12 cellular contexts compared by ENCODE assay signal in genomic region chr4:145773581-145774234, GRCh38.
DNase-seq lines count a peak whose midpoint lies in the region; ATAC-seq and TF ChIP-seq lines count a peak whose summit lies in the region.
"Had no signal": no experiment of that assay in that cellular context is flagged by ENCODE, and none has a peak within 500 bp of the region (broad histone marks: within the 10 kb centered on the region; RNA-seq: fewer than 3 reads in every experiment).

No MANE protein-coding gene starts in this region.

- no peaks in the 10 kb centered on the region for H3K27me3 ChIP-seq in stomach smooth muscle (ENCODE audit: control insufficient read depth in 1 of 2, insufficient read depth in 2 of 2, low read length in 2 of 2)
- H3K27me3 ChIP-seq: spleen had no signal

- peak overlapping the region in 1 of 2 donors; percentile 22 for H3K4me3 ChIP-seq in stomach smooth muscle (ENCODE audit: low read length in 2 of 2)
- H3K4me3 ChIP-seq: spleen had no signal

- H3K4me1 ChIP-seq in stomach smooth muscle (ENCODE audit: control insufficient read depth, insufficient read depth, low read length), result peaks cover 13% of the 10 kb centered on the region
- H3K4me1 ChIP-seq: spleen had no signal

- H3K36me3 Mint-ChIP-seq in activated CD8-positive, alpha-beta T cell treated with anti-CD3 and anti-CD28 coated beads for 36 hours (ENCODE audit: low read depth), result peaks cover 56% of the 10 kb centered on the region
- peaks cover 39% of the 10 kb centered on the region for H3K36me3 Mint-ChIP-seq in activated CD8-positive, alpha-beta T cell treated with anti-CD3 and anti-CD28 coated beads, Interleukin-2, amount 10 ng/mL, durations not matched to agents 7 days and 5 days (ENCODE audit: low read depth)
- H3K36me3 Mint-ChIP-seq in activated naive CD8-positive, alpha-beta T cell treated with anti-CD3 and anti-CD28 coated beads for 36 hours, result peaks cover 42% of the 10 kb centered on the region
- peaks cover 37% of the 10 kb centered on the region for H3K36me3 Mint-ChIP-seq in effector memory CD8-positive, alpha-beta T cell (ENCODE audit: insufficient read depth)

- H3K4me1 Mint-ChIP-seq in activated CD8-positive, alpha-beta T cell treated with anti-CD3 and anti-CD28 coated beads for 36 hours (ENCODE audit: low read depth), result peaks cover 10% of the 10 kb centered on the region
- no peaks in the 10 kb centered on the region for H3K4me1 Mint-ChIP-seq in activated CD8-positive, alpha-beta T cell treated with anti-CD3 and anti-CD28 coated beads, Interleukin-2, amount 10 ng/mL, durations not matched to agents 7 days and 5 days (ENCODE audit: low read depth)
- H3K4me1 Mint-ChIP-seq in activated naive CD8-positive, alpha-beta T cell treated with anti-CD3 and anti-CD28 coated beads for 36 hours, result peaks cover 9% of the 10 kb centered on the region
- no peaks in the 10 kb centered on the region for H3K4me1 Mint-ChIP-seq in effector memory CD8-positive, alpha-beta T cell (ENCODE audit: low read depth in 2 of 2)
- H3K4me1 Mint-ChIP-seq: central memory CD8-positive, alpha-beta T cell had no signal

- no peak for DNase-seq in activated CD8-positive, alpha-beta T cell treated with anti-CD3 and anti-CD28 coated beads for 36 hours
- no peak for DNase-seq in activated CD8-positive, alpha-beta T cell treated with anti-CD3 and anti-CD28 coated beads, Interleukin-2, amount 10 ng/mL, durations not matched to agents 7 days and 5 days
- DNase-seq in activated naive CD8-positive, alpha-beta T cell treated with anti-CD3 and anti-CD28 coated beads for 36 hours, result no peak
- no peak for DNase-seq in activated CD8-positive, alpha-beta memory T cell treated with anti-CD3 and anti-CD28 coated beads for 24 hours
- no peak for DNase-seq in effector memory CD8-positive, alpha-beta T cell
- no peak for DNase-seq in NCI-H524 treated with DMSO at 0.1 percent for 48 hours (lab: John Stamatoyannopoulos, UW)
- DNase-seq: NCI-H1436 treated with DMSO at 0.1 percent for 48 hours, spleen, WERI-Rb-1 had no signal

- intact Hi-C loops in activated CD8-positive, alpha-beta T cell treated with anti-CD3 and anti-CD28 coated beads for 36 hours (cut with micrococcal nuclease), result no loop called here

- H3K27ac Mint-ChIP-seq in activated CD8-positive, alpha-beta T cell treated with anti-CD3 and anti-CD28 coated beads for 36 hours, result peak overlapping the region; percentile 22
- no peak overlapping the region for H3K27ac Mint-ChIP-seq in activated CD8-positive, alpha-beta T cell treated with anti-CD3 and anti-CD28 coated beads, Interleukin-2, amount 10 ng/mL, durations not matched to agents 7 days and 5 days
- H3K27ac Mint-ChIP-seq in activated naive CD8-positive, alpha-beta T cell treated with anti-CD3 and anti-CD28 coated beads for 36 hours, result peak overlapping the region; percentile 11
- H3K27ac Mint-ChIP-seq in effector memory CD8-positive, alpha-beta T cell, result no peak overlapping the region

- H3K27ac ChIP-seq in stomach smooth muscle (ENCODE audit: low read length), result peak overlapping the region; percentile 80
- H3K27ac ChIP-seq: spleen, WERI-Rb-1 had no signal

- ATAC-seq in activated CD8-positive, alpha-beta T cell treated with anti-CD3 and anti-CD28 coated beads for 36 hours, result peak; percentile 37
- no peak for ATAC-seq in activated CD8-positive, alpha-beta T cell treated with anti-CD3 and anti-CD28 coated beads, Interleukin-2, amount 10 ng/mL, durations not matched to agents 7 days and 5 days
- peak; percentile 79 for ATAC-seq in HG02884 (IDR thresholded peaks at IDR 0.05; ENCODE audit: unreplicated experiment)
- ATAC-seq in effector memory CD8-positive, alpha-beta T cell (replicated peaks), result no peak

- H3K9me3 ChIP-seq in stomach smooth muscle (ENCODE audit: control insufficient read depth in 2 of 2, low read length in 2 of 2), result no peaks in the 10 kb centered on the region
- H3K9me3 ChIP-seq: spleen had no signal

- no peaks in the 10 kb centered on the region for H3K27me3 Mint-ChIP-seq in activated CD8-positive, alpha-beta T cell treated with anti-CD3 and anti-CD28 coated beads for 36 hours
- no peaks in the 10 kb centered on the region for H3K27me3 Mint-ChIP-seq in activated CD8-positive, alpha-beta T cell treated with anti-CD3 and anti-CD28 coated beads, Interleukin-2, amount 10 ng/mL, durations not matched to agents 7 days and 5 days (ENCODE audit: low read depth)
- no peaks in the 10 kb centered on the region for H3K27me3 Mint-ChIP-seq in activated naive CD8-positive, alpha-beta T cell treated with anti-CD3 and anti-CD28 coated beads for 36 hours
- H3K27me3 Mint-ChIP-seq in effector memory CD8-positive, alpha-beta T cell, result no peaks in the 10 kb centered on the region
- H3K27me3 Mint-ChIP-seq: central memory CD8-positive, alpha-beta T cell had no signal

- POLR2A ChIA-PET in activated CD8-positive, alpha-beta T cell treated with anti-CD3 and anti-CD28 coated beads for 36 hours (lab: Charles Lee), result no interaction called here
- POLR2A ChIA-PET in activated CD8-positive, alpha-beta T cell treated with anti-CD3 and anti-CD28 coated beads, Interleukin-2, amount 10 ng/mL, durations not matched to agents 7 days and 5 days (lab: Charles Lee), result interaction anchor here (0.5 kb wide), 1 partner anchor 30 kb away, joined by 4 read pairs; no protein-coding TSS in a partner anchor

- H3K36me3 ChIP-seq in stomach smooth muscle (ENCODE audit: control insufficient read depth in 2 of 2, insufficient read depth in 2 of 2, low read length in 2 of 2), result peaks cover 4 to 13% of the 10 kb centered on the region in 2 donors

- CTCF ChIA-PET in activated CD8-positive, alpha-beta T cell treated with anti-CD3 and anti-CD28 coated beads for 36 hours (lab: Charles Lee), result interaction anchor here (1.2 kb wide), 1 partner anchor 95 kb away, joined by 3 read pairs; no protein-coding TSS in a partner anchor
- CTCF ChIA-PET in activated CD8-positive, alpha-beta T cell treated with anti-CD3 and anti-CD28 coated beads, Interleukin-2, amount 10 ng/mL, durations not matched to agents 7 days and 5 days (lab: Charles Lee), result no interaction called here

- no peak overlapping the region for H3K9ac ChIP-seq in stomach smooth muscle (ENCODE audit: low read length in 2 of 2)

- no peak overlapping the region for H3K4me3 Mint-ChIP-seq in activated CD8-positive, alpha-beta T cell treated with anti-CD3 and anti-CD28 coated beads for 36 hours
- H3K4me3 Mint-ChIP-seq in activated CD8-positive, alpha-beta T cell treated with anti-CD3 and anti-CD28 coated beads, Interleukin-2, amount 10 ng/mL, durations not matched to agents 7 days and 5 days, result no peak overlapping the region
- no peak overlapping the region for H3K4me3 Mint-ChIP-seq in activated naive CD8-positive, alpha-beta T cell treated with anti-CD3 and anti-CD28 coated beads for 36 hours
- H3K4me3 Mint-ChIP-seq in effector memory CD8-positive, alpha-beta T cell, result no peak overlapping the region
- H3K4me3 Mint-ChIP-seq: central memory CD8-positive, alpha-beta T cell had no signal

- no peak for TF ChIP-seq CTCF in activated CD8-positive, alpha-beta T cell treated with anti-CD3 and anti-CD28 coated beads for 36 hours (IDR thresholded peaks at IDR 0.05)

- no peaks in the 10 kb centered on the region for H3K9me3 Mint-ChIP-seq in activated CD8-positive, alpha-beta T cell treated with anti-CD3 and anti-CD28 coated beads for 36 hours
- no peaks in the 10 kb centered on the region for H3K9me3 Mint-ChIP-seq in activated CD8-positive, alpha-beta T cell treated with anti-CD3 and anti-CD28 coated beads, Interleukin-2, amount 10 ng/mL, durations not matched to agents 7 days and 5 days (ENCODE audit: insufficient read depth)
- no peaks in the 10 kb centered on the region for H3K9me3 Mint-ChIP-seq in activated naive CD8-positive, alpha-beta T cell treated with anti-CD3 and anti-CD28 coated beads for 36 hours
- H3K9me3 Mint-ChIP-seq in effector memory CD8-positive, alpha-beta T cell, result no peaks in the 10 kb centered on the region
- H3K9me3 Mint-ChIP-seq: central memory CD8-positive, alpha-beta T cell had no signal

Comparison
In these comparisons a context has a peak if more than half of its experiments do, and no peak if none do; other contexts are left out.
1. ATAC-seq: peak in activated CD8-positive, alpha-beta T cell treated with anti-CD3 and anti-CD28 coated beads for 36 hours (single experiment) and HG02884 (single experiment); none in activated CD8-positive, alpha-beta T cell treated with anti-CD3 and anti-CD28 coated beads, Interleukin-2, amount 10 ng/mL, durations not matched to agents 7 days and 5 days (single experiment) and effector memory CD8-positive, alpha-beta T cell (single experiment).
2. H3K27ac Mint-ChIP-seq: peak in activated CD8-positive, alpha-beta T cell treated with anti-CD3 and anti-CD28 coated beads for 36 hours (single experiment) and activated naive CD8-positive, alpha-beta T cell treated with anti-CD3 and anti-CD28 coated beads for 36 hours (single experiment); none in activated CD8-positive, alpha-beta T cell treated with anti-CD3 and anti-CD28 coated beads, Interleukin-2, amount 10 ng/mL, durations not matched to agents 7 days and 5 days (single experiment) and effector memory CD8-positive, alpha-beta T cell (0 of 2).